8 cellular contexts compared by ENCODE assay signal in genomic region chr2:218286570-218287459, GRCh38. TPM values are rescaled to one million over a fixed set of nuclear protein-coding genes. Genes with fewer than 3 reads are reported as not detected.
DNase-seq lines count a peak whose midpoint lies in the region.

No MANE protein-coding gene starts in this region.

- H3K4me3 ChIP-seq in HAP-1, result no peak overlapping the region

- H3K27me3 ChIP-seq in HAP-1 (ENCODE audit: low read depth), result no peaks in the 10 kb centered on the region

- H3K36me3 ChIP-seq in HAP-1 (replicated peaks), result no peaks in the 10 kb centered on the region

- H3K9me3 ChIP-seq in HAP-1, result no peaks in the 10 kb centered on the region

- DNase-seq in GM03348 (ENCODE audit: low spot score) (peak; percentile 91), HAP-1 (ENCODE audit: low spot score in 2 of 2) (peak; percentile 66 to 86), M059J (ENCODE audit: low read depth) (peak; percentile 95), cerebellar cortex (ENCODE audit: low spot score) (peak; percentile 96), kidney tubule cell (ENCODE audit: low spot score) (peak; percentile 95), NCI-H774 (lab: John Stamatoyannopoulos, UW) (no peak)
- peak; percentile 51 for DNase-seq in activated CD4-positive, CD25-positive, alpha-beta regulatory T cell treated with anti-CD3 and anti-CD28 coated beads, Interleukin-2, amount 50 U/mL, for 16 hours (ENCODE audit: low read depth, low spot score)
- peak; percentile 47 to 72 for DNase-seq in stimulated activated CD4-positive, alpha-beta T cell treated with anti-CD3 and anti-CD28 coated beads, Interleukin-1b, Interleukin-23, amount 100 ng/mL, for 1 hour (ENCODE audit: low read depth in 2 of 2)

- in situ Hi-C loops in HAP-1 (cut with MboI; ENCODE audit: low sequenced_read_pairs), result loop anchor here (25.0 kb wide), 1 partner anchor 375 kb away; the partner anchor contains the start of genes BCS1L, RNF25, STK36 and ZNF142

- peaks cover 14% of the 10 kb centered on the region for H3K4me1 ChIP-seq in HAP-1

RNA-seq across cellular contexts. Expression of gene TMBIM1, which starts 5.5 kb away (rescaled TPM):
- total RNA-seq in M059J (2014; rRNA removed; shearing (Covaris generic)), result 89.2 and 132 TPM in 2 replicates

RNA-seq across cellular contexts. Expression of gene PNKD, which starts 16.5 kb away (rescaled TPM):
- 55.2 and 59.2 TPM in 2 replicates for total RNA-seq in M059J (2014; rRNA removed; shearing (Covaris generic))

RNA-seq across cellular contexts. Expression of gene AAMP, which starts 16.9 kb away (rescaled TPM):
- total RNA-seq in M059J (2014; rRNA removed; shearing (Covaris generic)), result 108 and 153 TPM in 2 replicates

RNA-seq across cellular contexts. Expression of gene GPBAR1, which starts 26.0 kb away (rescaled TPM):
- 0.37 TPM in 1 of 2 replicates, not detected in the other for total RNA-seq in M059J (2014; rRNA removed; shearing (Covaris generic))
